Comparison of ENCODE assay signal across 8 cellular contexts in the genomic region with DNA sequence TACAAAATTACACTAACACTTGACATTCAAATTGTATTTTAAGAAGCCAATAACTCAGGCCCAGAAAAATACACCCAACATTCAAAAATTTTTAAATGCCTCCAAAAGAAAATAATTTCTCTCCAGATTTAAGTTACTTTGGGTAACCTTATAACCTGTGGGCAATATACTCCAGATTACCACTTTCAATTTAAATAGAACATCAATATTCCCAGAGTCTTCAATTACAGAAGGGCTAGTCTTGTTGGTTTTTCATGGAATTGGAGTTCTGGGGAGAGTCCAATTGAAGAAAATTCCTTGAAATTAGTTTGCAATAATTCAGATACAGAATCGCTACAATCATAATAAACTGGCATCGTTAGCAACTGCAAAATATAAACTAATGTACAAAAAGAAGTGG. TPM values are rescaled to one million over a fixed set of nuclear protein-coding genes. Genes with fewer than 3 reads are reported as not detected.
DNase-seq lines count a peak whose midpoint lies in the region; ATAC-seq and TF ChIP-seq lines count a peak whose summit lies in the region.

No MANE protein-coding gene starts in this region.

- CTCF ChIA-PET in activated CD8-positive, alpha-beta memory T cell treated with anti-CD3 and anti-CD28 coated beads, Interleukin-2, amount 10 ng/mL, durations not matched to agents 7 days and 5 days (lab: Charles Lee) = interaction anchor here (1.0 kb wide), 1 partner anchor 11 kb away, joined by 3 read pairs; no protein-coding TSS in a partner anchor

- H3K36me3 ChIP-seq in left lung (peaks cover 0 to 26% of the 10 kb centered on the region in 2 donors), thyroid gland (no peaks in the 10 kb centered on the region)

- H3K27me3 Mint-ChIP-seq in activated CD8-positive, alpha-beta memory T cell treated with anti-CD3 and anti-CD28 coated beads, Interleukin-2, amount 10 ng/mL, durations not matched to agents 7 days and 5 days = no peaks in the 10 kb centered on the region
- no peaks in the 10 kb centered on the region for H3K27me3 Mint-ChIP-seq in activated naive CD8-positive, alpha-beta T cell treated with anti-CD3 and anti-CD28 coated beads, Interleukin-2, amount 10 ng/mL, durations not matched to agents 7 days and 5 days

- H3K27me3 ChIP-seq in left lung (no peaks in the 10 kb centered on the region), thyroid gland (no peaks in the 10 kb centered on the region)

- intact Hi-C loops in left lung (cut with DNase I) = no loop called here
- intact Hi-C loops in thyroid gland (cut with DNase I) = no loop called here

- TF ChIP-seq POLR2A in thyroid gland (IDR thresholded peaks at IDR 0.05) = no peak

- H3K27ac Mint-ChIP-seq in activated CD8-positive, alpha-beta memory T cell treated with anti-CD3 and anti-CD28 coated beads, Interleukin-2, amount 10 ng/mL, durations not matched to agents 7 days and 5 days = peak overlapping the region; percentile 96
- peak overlapping the region; percentile 90 for H3K27ac Mint-ChIP-seq in activated naive CD8-positive, alpha-beta T cell treated with anti-CD3 and anti-CD28 coated beads, Interleukin-2, amount 10 ng/mL, durations not matched to agents 7 days and 5 days

- POLR2A ChIA-PET in activated naive CD8-positive, alpha-beta T cell treated with anti-CD3 and anti-CD28 coated beads, Interleukin-2, amount 10 ng/mL, durations not matched to agents 7 days and 5 days (lab: Charles Lee) = interaction anchor here (2.5 kb wide), 1 partner anchor 532 kb away, joined by 17 read pairs; a partner anchor contains a TSS

- H3K4me3 ChIP-seq in left lung (peak overlapping the region; percentile 74 to 94), thyroid gland (replicated peaks in 1 of 3) (peak overlapping the region in 2 of 3 donors; percentile 79 to 97)

- H3K4me1 ChIP-seq in left lung = peaks cover 0 to 55% of the 10 kb centered on the region in 2 donors
- peaks cover 18 to 31% of the 10 kb centered on the region in 2 donors for H3K4me1 ChIP-seq in thyroid gland

- peaks cover 35% of the 10 kb centered on the region for H3K4me1 Mint-ChIP-seq in activated CD8-positive, alpha-beta memory T cell treated with anti-CD3 and anti-CD28 coated beads, Interleukin-2, amount 10 ng/mL, durations not matched to agents 7 days and 5 days
- H3K4me1 Mint-ChIP-seq in activated naive CD8-positive, alpha-beta T cell treated with anti-CD3 and anti-CD28 coated beads, Interleukin-2, amount 10 ng/mL, durations not matched to agents 7 days and 5 days = peaks cover 26% of the 10 kb centered on the region

- H3K9me3 Mint-ChIP-seq in activated CD8-positive, alpha-beta memory T cell treated with anti-CD3 and anti-CD28 coated beads, Interleukin-2, amount 10 ng/mL, durations not matched to agents 7 days and 5 days (ENCODE audit: low read depth) = no peaks in the 10 kb centered on the region
- no peaks in the 10 kb centered on the region for H3K9me3 Mint-ChIP-seq in activated naive CD8-positive, alpha-beta T cell treated with anti-CD3 and anti-CD28 coated beads, Interleukin-2, amount 10 ng/mL, durations not matched to agents 7 days and 5 days

- H3K9me3 ChIP-seq in left lung = no peaks in the 10 kb centered on the region
- no peaks in the 10 kb centered on the region for H3K9me3 ChIP-seq in thyroid gland

- no peak for DNase-seq in activated CD8-positive, alpha-beta memory T cell treated with anti-CD3 and anti-CD28 coated beads, Interleukin-2, amount 10 ng/mL, durations not matched to agents 7 days and 5 days
- no peak for DNase-seq in activated CD8-positive, alpha-beta memory T cell treated with anti-CD3 and anti-CD28 coated beads for 24 hours
- no peak for DNase-seq in activated naive CD8-positive, alpha-beta T cell treated with anti-CD3 and anti-CD28 coated beads, Interleukin-2, amount 10 ng/mL, durations not matched to agents 7 days and 5 days
- DNase-seq in left lung = no peak
- DNase-seq in thyroid gland = no peak
- no peak for DNase-seq in NCI-H187 (lab: John Stamatoyannopoulos, UW)
- DNase-seq in DMS153 (lab: John Stamatoyannopoulos, UW) = no peak

- WGBS in thyroid gland, 2 donors = 8 to 12% methylated on average over 2 of the region's 2 CpGs

- peak overlapping the region; percentile 93 for H3K4me3 Mint-ChIP-seq in activated CD8-positive, alpha-beta memory T cell treated with anti-CD3 and anti-CD28 coated beads, Interleukin-2, amount 10 ng/mL, durations not matched to agents 7 days and 5 days
- peak overlapping the region; percentile 98 for H3K4me3 Mint-ChIP-seq in activated naive CD8-positive, alpha-beta T cell treated with anti-CD3 and anti-CD28 coated beads, Interleukin-2, amount 10 ng/mL, durations not matched to agents 7 days and 5 days

- peak overlapping the region; percentile 98 to 99 for H3K27ac ChIP-seq in left lung
- peak overlapping the region in 1 of 3 donors; percentile 99 for H3K27ac ChIP-seq in thyroid gland

- TF ChIP-seq CTCF in left lung (IDR thresholded peaks at IDR 0.05) (no peak), thyroid gland (IDR thresholded peaks at IDR 0.05) (no peak)

- H3K36me3 Mint-ChIP-seq in activated CD8-positive, alpha-beta memory T cell treated with anti-CD3 and anti-CD28 coated beads, Interleukin-2, amount 10 ng/mL, durations not matched to agents 7 days and 5 days = peaks cover 49% of the 10 kb centered on the region
- H3K36me3 Mint-ChIP-seq in activated naive CD8-positive, alpha-beta T cell treated with anti-CD3 and anti-CD28 coated beads, Interleukin-2, amount 10 ng/mL, durations not matched to agents 7 days and 5 days = peaks cover 29% of the 10 kb centered on the region

- ATAC-seq in activated CD8-positive, alpha-beta memory T cell treated with anti-CD3 and anti-CD28 coated beads, Interleukin-2, amount 10 ng/mL, durations not matched to agents 7 days and 5 days = no peak
- no peak for ATAC-seq in activated naive CD8-positive, alpha-beta T cell treated with anti-CD3 and anti-CD28 coated beads, Interleukin-2, amount 10 ng/mL, durations not matched to agents 7 days and 5 days (ENCODE audit: low read depth)
- ATAC-seq in left lung (no peak), HG03520 (IDR thresholded peaks at IDR 0.05; ENCODE audit: unreplicated experiment) (no peak)

RNA-seq across cellular contexts. Expression of a gene that starts 2.0 kb away (rescaled TPM):
- total RNA-seq in activated CD8-positive, alpha-beta memory T cell treated with anti-CD3 and anti-CD28 coated beads, Interleukin-2, amount 10 ng/mL, durations not matched to agents 7 days and 5 days = 100 to 1,000 TPM; 138 to 148 TPM
- 100 to 1,000 TPM; 138 to 142 TPM for total RNA-seq in activated naive CD8-positive, alpha-beta T cell treated with anti-CD3 and anti-CD28 coated beads, Interleukin-2, amount 10 ng/mL, durations not matched to agents 7 days and 5 days
- total RNA-seq in left lung (10 to 100 TPM; 68.8 to 76.2 TPM), thyroid gland (100 to 1,000 TPM in 1 of 4 donors, 10 to 100 TPM in 3; 89.7 to 108 (median 95.7) TPM)
